Comparison of ENCODE assay signal across 15 cellular contexts in the genomic region with DNA sequence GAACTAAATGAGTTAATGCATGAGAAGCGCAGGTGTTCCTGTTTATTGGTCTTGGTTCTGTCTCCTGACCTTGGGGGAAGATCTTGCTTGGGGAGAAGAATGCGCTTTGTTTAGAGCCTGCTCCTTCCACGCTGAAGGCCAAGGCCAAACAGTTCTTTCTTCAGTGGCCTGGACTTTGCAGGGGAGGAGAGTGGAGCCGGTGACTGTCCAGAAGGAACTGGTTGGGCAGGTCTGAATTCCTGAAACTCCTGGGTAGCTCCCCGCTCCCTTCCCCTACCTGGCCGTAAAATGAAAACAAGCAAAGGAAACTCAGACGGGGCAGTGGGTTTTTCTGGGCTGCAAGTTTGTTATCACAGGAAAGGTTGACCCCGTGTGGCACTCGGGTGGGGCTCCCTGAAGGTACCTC. TPM values are rescaled to one million over a fixed set of nuclear protein-coding genes. Genes with fewer than 3 reads are reported as not detected.
DNase-seq lines count a peak whose midpoint lies in the region; TF ChIP-seq lines count a peak whose summit lies in the region.
"Had no signal": no experiment of that assay in that cellular context is flagged by ENCODE, and none has a peak within 500 bp of the region (broad histone marks: within the 10 kb centered on the region; RNA-seq: fewer than 3 reads in every experiment).

No MANE protein-coding gene starts in this region.

- H2AFZ ChIP-seq in parathyroid adenoma, result no peak overlapping the region
- no peak overlapping the region for H2AFZ ChIP-seq in Karpas-422 (ENCODE audit: low read length)
- no peak overlapping the region for H2AFZ ChIP-seq in neural progenitor cell (replicated peaks)

- H3K4me3 ChIP-seq in iPS-20b (ENCODE audit: low read length) (peak overlapping the region; percentile 37; the same call in 1 of the 2 replicates), parathyroid adenoma (ENCODE audit: low read depth, low read length) (peak overlapping the region; percentile 33), Karpas-422 (ENCODE audit: low read length) (no peak overlapping the region), vagina (no peak overlapping the region), neural progenitor cell (no peak overlapping the region)

- H3K4me3 Mint-ChIP-seq in activated naive CD8-positive, alpha-beta T cell treated with anti-CD3 and anti-CD28 coated beads for 36 hours, result no peak overlapping the region
- H3K4me3 Mint-ChIP-seq in neural progenitor cell, result no peak overlapping the region
- H3K4me3 Mint-ChIP-seq: activated CD4-positive, alpha-beta T cell treated with anti-CD3 and anti-CD28 coated beads, Interleukin-2, amount 10 ng/mL, durations not matched to agents 7 days and 5 days; activated naive CD4-positive, alpha-beta T cell treated with anti-CD3 and anti-CD28 coated beads, Interleukin-2, amount 50 U/mL, for 24 hours had no signal

- peaks cover 21% of the 10 kb centered on the region for H3K4me1 ChIP-seq in iPS-20b (ENCODE audit: insufficient read depth, low read length)
- peaks cover 11% of the 10 kb centered on the region for H3K4me1 ChIP-seq in parathyroid adenoma
- peaks cover 13% of the 10 kb centered on the region for H3K4me1 ChIP-seq in Karpas-422 (ENCODE audit: low read length)
- peaks cover 15% of the 10 kb centered on the region for H3K4me1 ChIP-seq in vagina
- no peaks in the 10 kb centered on the region for H3K4me1 ChIP-seq in neural progenitor cell

- DNase-seq in DMS53 (lab: John Stamatoyannopoulos, UW) (peak; percentile 71), RWPE1 (ENCODE audit: low spot score) (peak; percentile 55), Karpas-422 (no peak), vagina (ENCODE audit: extremely low spot score in 2 of 2) (no peak), neural progenitor cell (ENCODE audit: low spot score) (no peak)
- DNase-seq in activated naive CD8-positive, alpha-beta T cell treated with anti-CD3 and anti-CD28 coated beads for 36 hours, result no peak
- DNase-seq: activated CD4-positive, alpha-beta T cell treated with anti-CD3 and anti-CD28 coated beads, Interleukin-2, amount 10 ng/mL, durations not matched to agents 7 days and 5 days; activated T-cell treated with anti-CD3 and anti-CD28 coated beads, Interleukin-2, amount 50 U/mL, for 1 hour; effector CD8-positive, alpha-beta T cell; NCI-H1048; SHP77; T1000 had no signal

- no peaks in the 10 kb centered on the region for H4K20me1 ChIP-seq in Karpas-422 (ENCODE audit: insufficient read depth, low read depth, low read length)
- no peaks in the 10 kb centered on the region for H4K20me1 ChIP-seq in neural progenitor cell (ENCODE audit: low read depth)

- no peak for TF ChIP-seq CTCF in RWPE1 (conservative IDR thresholded peaks at IDR 0.05; ENCODE audit: low read depth)
- TF ChIP-seq CTCF in parathyroid adenoma (IDR thresholded peaks at IDR 0.05), result no peak
- no peak for TF ChIP-seq CTCF in vagina (IDR thresholded peaks at IDR 0.05)
- no peak for TF ChIP-seq CTCF in neural progenitor cell (IDR thresholded peaks at IDR 0.05)

- no peaks in the 10 kb centered on the region for H3K36me3 Mint-ChIP-seq in activated naive CD8-positive, alpha-beta T cell treated with anti-CD3 and anti-CD28 coated beads for 36 hours
- H3K36me3 Mint-ChIP-seq in neural progenitor cell, result no peaks in the 10 kb centered on the region
- H3K36me3 Mint-ChIP-seq: activated naive CD4-positive, alpha-beta T cell treated with anti-CD3 and anti-CD28 coated beads, Interleukin-2, amount 50 U/mL, for 24 hours had no signal

- H3K27me3 ChIP-seq in iPS-20b (ENCODE audit: insufficient read depth, low read length) (peaks cover 31% of the 10 kb centered on the region), parathyroid adenoma (ENCODE audit: control insufficient read depth, insufficient read depth, low read length) (no peaks in the 10 kb centered on the region), Karpas-422 (ENCODE audit: low read length) (no peaks in the 10 kb centered on the region), vagina (no peaks in the 10 kb centered on the region), neural progenitor cell (peaks cover 27% of the 10 kb centered on the region)

- POLR2A ChIA-PET in RWPE1 (lab: Yijun Ruan, JAX; ENCODE audit: low non-redundant PET), result no interaction called here

- H3K9me3 Mint-ChIP-seq in activated naive CD8-positive, alpha-beta T cell treated with anti-CD3 and anti-CD28 coated beads for 36 hours, result no peaks in the 10 kb centered on the region
- H3K9me3 Mint-ChIP-seq in neural progenitor cell, result peaks cover 2% of the 10 kb centered on the region
- H3K9me3 Mint-ChIP-seq: activated CD4-positive, alpha-beta T cell treated with anti-CD3 and anti-CD28 coated beads, Interleukin-2, amount 10 ng/mL, durations not matched to agents 7 days and 5 days; activated naive CD4-positive, alpha-beta T cell treated with anti-CD3 and anti-CD28 coated beads, Interleukin-2, amount 50 U/mL, for 24 hours had no signal

- H3K9me2 ChIP-seq in Karpas-422 (replicated peaks; ENCODE audit: insufficient read depth, low read length), result no peaks in the 10 kb centered on the region

- no peak for TF ChIP-seq POLR2A in vagina (IDR thresholded peaks at IDR 0.05)

- H3K27ac Mint-ChIP-seq in activated naive CD8-positive, alpha-beta T cell treated with anti-CD3 and anti-CD28 coated beads for 36 hours, result no peak overlapping the region
- no peak overlapping the region for H3K27ac Mint-ChIP-seq in neural progenitor cell
- H3K27ac Mint-ChIP-seq: activated CD4-positive, alpha-beta T cell treated with anti-CD3 and anti-CD28 coated beads, Interleukin-2, amount 10 ng/mL, durations not matched to agents 7 days and 5 days; activated naive CD4-positive, alpha-beta T cell treated with anti-CD3 and anti-CD28 coated beads, Interleukin-2, amount 50 U/mL, for 24 hours had no signal

- H3K27ac ChIP-seq in RWPE1 (no peak overlapping the region), iPS-20b (ENCODE audit: low read length) (no peak overlapping the region), parathyroid adenoma (peak overlapping the region; percentile 63), Karpas-422 (ENCODE audit: low read length) (no peak overlapping the region), vagina (no peak overlapping the region), neural progenitor cell (no peak overlapping the region)

- H3F3A ChIP-seq in neural progenitor cell (ENCODE audit: low read depth), result no peaks in the 10 kb centered on the region

- H3K36me3 ChIP-seq in iPS-20b (ENCODE audit: insufficient read depth, low read depth, low read length), result no peaks in the 10 kb centered on the region
- no peaks in the 10 kb centered on the region for H3K36me3 ChIP-seq in parathyroid adenoma (ENCODE audit: control insufficient read depth, insufficient read depth, low read length)
- H3K36me3 ChIP-seq in Karpas-422 (ENCODE audit: insufficient read depth, low read length), result no peaks in the 10 kb centered on the region
- H3K36me3 ChIP-seq in vagina, result no peaks in the 10 kb centered on the region
- H3K36me3 ChIP-seq in neural progenitor cell, result no peaks in the 10 kb centered on the region

- H3K4me2 ChIP-seq in parathyroid adenoma (ENCODE audit: low read length) (peak overlapping the region; percentile 62), Karpas-422 (ENCODE audit: low read depth, low read length, poor library complexity, severe bottlenecking) (no peak overlapping the region), neural progenitor cell (no peak overlapping the region)

- no peaks in the 10 kb centered on the region for H3K9me3 ChIP-seq in iPS-20b (ENCODE audit: insufficient read depth, low read depth, low read length)
- no peaks in the 10 kb centered on the region for H3K9me3 ChIP-seq in parathyroid adenoma (ENCODE audit: control insufficient read depth, low read length)
- no peaks in the 10 kb centered on the region for H3K9me3 ChIP-seq in Karpas-422 (ENCODE audit: low read length)
- H3K9me3 ChIP-seq in vagina, result no peaks in the 10 kb centered on the region
- no peaks in the 10 kb centered on the region for H3K9me3 ChIP-seq in neural progenitor cell (ENCODE audit: low read depth)

- H3K79me2 ChIP-seq in parathyroid adenoma (no peaks in the 10 kb centered on the region), Karpas-422 (ENCODE audit: low read length) (no peaks in the 10 kb centered on the region), neural progenitor cell (ENCODE audit: low read depth) (no peaks in the 10 kb centered on the region)

- H3K27me3 Mint-ChIP-seq in activated naive CD8-positive, alpha-beta T cell treated with anti-CD3 and anti-CD28 coated beads for 36 hours, result peaks cover 49% of the 10 kb centered on the region
- peaks cover 31% of the 10 kb centered on the region for H3K27me3 Mint-ChIP-seq in neural progenitor cell (ENCODE audit: insufficient read depth, low read depth)

- no peak overlapping the region for H3K9ac ChIP-seq in iPS-20b (ENCODE audit: low read depth, low read length)
- H3K9ac ChIP-seq in parathyroid adenoma, result no peak overlapping the region
- no peak overlapping the region for H3K9ac ChIP-seq in Karpas-422 (ENCODE audit: low read length)
- H3K9ac ChIP-seq in neural progenitor cell, result no peak overlapping the region

- intact Hi-C loops in vagina (cut with DNase I), result no loop called here

- CTCF ChIA-PET in RWPE1 (lab: Yijun Ruan, JAX), result no interaction called here

- H3K4me1 Mint-ChIP-seq in activated naive CD8-positive, alpha-beta T cell treated with anti-CD3 and anti-CD28 coated beads for 36 hours, result peaks cover 5% of the 10 kb centered on the region
- H3K4me1 Mint-ChIP-seq in neural progenitor cell, result no peaks in the 10 kb centered on the region
- H3K4me1 Mint-ChIP-seq: activated naive CD4-positive, alpha-beta T cell treated with anti-CD3 and anti-CD28 coated beads, Interleukin-2, amount 50 U/mL, for 24 hours had no signal

RNA-seq across cellular contexts. Expression of gene ARHGAP8, which starts 3.6 kb away (rescaled TPM):
- total RNA-seq in Karpas-422 (2014; rRNA removed; shearing (Covaris generic); ENCODE audit: low replicate concordance), result not detected in 2 replicates
- total RNA-seq in vagina, result 9.3 TPM
- total RNA-seq in activated naive CD8-positive, alpha-beta T cell treated with anti-CD3 and anti-CD28 coated beads for 36 hours, result 1 to 10 TPM; 3.2 TPM
- 3.0 and 8.9 TPM in 2 replicates for total RNA-seq in neural progenitor cell (ENCODE audit: low replicate concordance)

RNA-seq across cellular contexts. Expression of gene PRR5, which starts 54.0 kb away (rescaled TPM):
- total RNA-seq in Karpas-422 (2014; rRNA removed; shearing (Covaris generic); ENCODE audit: low replicate concordance), result not detected in 2 replicates
- total RNA-seq in vagina (36.8 TPM), neural progenitor cell (ENCODE audit: low replicate concordance) (4.0 and 18.6 TPM in 2 replicates)
- total RNA-seq in activated naive CD8-positive, alpha-beta T cell treated with anti-CD3 and anti-CD28 coated beads for 36 hours, result 10 to 100 TPM; 22.3 to 24.6 TPM

Comparison
In these comparisons a context has a peak if more than half of its experiments do, and no peak if none do; other contexts are left out.
1. DNase-seq: peak in DMS53 (single experiment) and RWPE1 (single experiment); none in Karpas-422 (single experiment), vagina (0 of 2), activated naive CD8-positive, alpha-beta T cell treated with anti-CD3 and anti-CD28 coated beads for 36 hours (single experiment) and neural progenitor cell (single experiment).
2. H3K4me3 ChIP-seq: peak in iPS-20b (single experiment) and parathyroid adenoma (single experiment); none in Karpas-422 (single experiment), vagina (0 of 2) and neural progenitor cell (single experiment).